Comparison of ENCODE assay signal across 33 cellular contexts in the genomic region with DNA sequence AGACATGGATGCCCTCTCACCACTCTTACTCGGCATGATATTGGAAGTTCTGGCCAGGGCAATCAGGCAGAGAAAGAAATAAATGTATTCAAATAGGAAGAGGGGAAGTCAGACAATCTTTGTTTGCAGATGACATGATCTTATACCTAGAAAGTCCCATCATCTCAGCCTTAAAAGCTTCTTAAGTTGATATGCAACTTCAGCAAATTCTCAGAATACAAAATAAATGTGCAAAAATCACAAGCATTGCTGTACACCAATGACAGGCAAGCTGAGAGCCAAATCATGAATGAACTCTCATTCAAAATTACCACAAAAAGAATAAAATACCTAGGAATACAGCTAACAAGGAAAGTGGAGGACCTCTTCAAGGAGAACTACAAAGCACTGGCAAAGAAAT.
"Had no signal": no experiment of that assay in that cellular context is flagged by ENCODE, and none has a peak within 500 bp of the region (broad histone marks: within the 10 kb centered on the region; RNA-seq: fewer than 3 reads in every experiment).

No MANE protein-coding gene starts in this region.

- H3K4me3 ChIP-seq: adrenal gland, ascending aorta, body of pancreas, breast epithelium, cardiac muscle cell had no signal

- FAIRE-seq: astrocyte, bronchial epithelial cell, colon had no signal

- ATAC-seq: activated naive CD4-positive, alpha-beta T cell treated with anti-CD3 and anti-CD28 coated beads, Interleukin-2, amount 50 U/mL, for 72 hours; activated naive CD8-positive, alpha-beta T cell treated with anti-CD3 and anti-CD28 coated beads, Interleukin-2, amount 50 U/mL, for 24 hours; activated T-cell treated with anti-CD3 and anti-CD28 coated beads, Interleukin-2, amount 50 U/mL, for 4 hours; activated T-cell treated with anti-CD3 and anti-CD28 coated beads, Interleukin-2, amount 50 U/mL, for 72 hours; activated T-helper 17 cell treated with anti-CD3 and anti-CD28 coated beads, Interleukin-2, amount 50 U/mL, for 72 hours; body of pancreas had no signal

- H3K9me3 ChIP-seq: adrenal gland, ascending aorta, body of pancreas had no signal

- DNase-seq: activated effector memory CD4-positive, alpha-beta T cell treated with anti-CD3 and anti-CD28 coated beads, Interleukin-2, amount 50 U/mL, for 16 hours; activated effector memory CD4-positive, alpha-beta T cell treated with Interleukin-2 at 50 U/mL for 16 hours; activated gamma-delta T cell; activated gamma-delta T cell treated with Interleukin-2 at 50 U/mL for 16 hours; activated naive CD4-positive, alpha-beta T cell; activated naive CD4-positive, alpha-beta T cell treated with anti-CD3 and anti-CD28 coated beads for 36 hours; activated naive CD4-positive, alpha-beta T cell treated with anti-CD3 and anti-CD28 coated beads, Interleukin-2, amount 10 ng/mL, durations not matched to agents 7 days and 5 days; activated naive CD4-positive, alpha-beta T cell treated with anti-CD3 and anti-CD28 coated beads, Interleukin-2, amount 50 U/mL, for 16 hours; activated naive CD4-positive, alpha-beta T cell treated with Interleukin-2 at 50 U/mL for 16 hours; activated naive CD8-positive, alpha-beta T cell treated with anti-CD3 and anti-CD28 coated beads for 36 hours; activated naive CD8-positive, alpha-beta T cell treated with anti-CD3 and anti-CD28 coated beads, Interleukin-2, amount 10 ng/mL, durations not matched to agents 7 days and 5 days; activated naive CD8-positive, alpha-beta T cell treated with anti-CD3 and anti-CD28 coated beads, Interleukin-2, amount 50 U/mL, for 24 hours; activated T-cell treated with anti-CD3 and anti-CD28 coated beads, Interleukin-2, amount 50 U/mL, for 4 hours; activated T-cell treated with anti-CD3 and anti-CD28 coated beads, Interleukin-2, amount 50 U/mL, for 48 hours; activated T-cell treated with anti-CD3 and anti-CD28 coated beads, Interleukin-2, amount 50 U/mL, for 72 hours; adrenal gland; amniotic stem cell; amygdala; anterior cingulate cortex; aorta; body of pancreas; brain microvascular endothelial cell; caudate nucleus; central memory CD4-positive, alpha-beta T cell; cerebellar nuclear complex had no signal

- H3K27ac ChIP-seq: adrenal gland, ascending aorta, body of pancreas, brain microvascular endothelial cell, breast epithelium, cardiac muscle cell had no signal

- H3K27me3 ChIP-seq: adrenal gland, ascending aorta, body of pancreas, brain microvascular endothelial cell, breast epithelium, cardiac muscle cell had no signal

- H3K4me1 ChIP-seq: adrenal gland, ascending aorta, body of pancreas, breast epithelium had no signal

- H3K36me3 ChIP-seq: adrenal gland, ascending aorta, brain microvascular endothelial cell, breast epithelium, cardiac muscle cell had no signal
